ENCODE assay signal across 8 cellular contexts in genomic region chr15:39919740-39920509, GRCh38.
DNase-seq lines count a peak whose midpoint lies in the region; ATAC-seq and TF ChIP-seq lines count a peak whose summit lies in the region.

GPR176 (minus strand) TSS chr15:39920266; CDS start chr15:39920026, 240 bp downstream.

- H3K9me3 Mint-ChIP-seq in memory B cell, result no peaks in the 10 kb centered on the region

- H3K4me1 ChIP-seq in subcutaneous abdominal adipose tissue (ENCODE audit: control insufficient read depth in 5 of 5, insufficient read depth in 5 of 5, low read length in 5 of 5), result peaks cover 0 to 21% (median 18%) of the 10 kb centered on the region in 5 donors

- H3K9me3 ChIP-seq in subcutaneous abdominal adipose tissue (ENCODE audit: control insufficient read depth in 5 of 5, low read length in 5 of 5), result no peaks in the 10 kb centered on the region

- peak; percentile 30 for TF ChIP-seq CTCF in AG10803 (conservative IDR thresholded peaks at IDR 0.05; ENCODE audit: low read length)

- H3K27me3 Mint-ChIP-seq in memory B cell, result peaks cover 12% of the 10 kb centered on the region

- ATAC-seq in GM19397 (IDR thresholded peaks at IDR 0.05; ENCODE audit: unreplicated experiment) (peak; percentile 17), memory B cell (ENCODE audit: low read depth) (peak; percentile 28), GM18868 (IDR thresholded peaks at IDR 0.05; ENCODE audit: unreplicated experiment) (no peak)

- H3K27me3 ChIP-seq in subcutaneous abdominal adipose tissue (ENCODE audit: control insufficient read depth in 5 of 5, insufficient read depth in 4 of 5, low read length in 5 of 5), result peaks cover 3 to 12% (median 10%) of the 10 kb centered on the region in 5 donors

- peak within 1 kb of the TSS; percentile 76 for H3K27ac ChIP-seq in subcutaneous abdominal adipose tissue (ENCODE audit: low read depth, low read length)

- H3K36me3 Mint-ChIP-seq in memory B cell, result no peaks in the 10 kb centered on the region

- DNase-seq in AG10803 (ENCODE audit: low read depth) (peak; percentile 93), NCI-H146 treated with DMSO at 0.1 percent for 48 hours (lab: John Stamatoyannopoulos, UW; ENCODE audit: unreplicated experiment) (peak; percentile 8), epidermal melanocyte (ENCODE audit: insufficient read length, low spot score) (peak; percentile 64), memory B cell (ENCODE audit: low spot score in 2 of 2) (peak; percentile 22 to 50)
- peak; percentile 62 for DNase-seq in activated CD8-positive, alpha-beta memory T cell treated with anti-CD3 and anti-CD28 coated beads, Interleukin-2, amount 50 U/mL, for 48 hours

- peaks cover 6% of the 10 kb centered on the region for H3K4me1 Mint-ChIP-seq in memory B cell

- peak within 1 kb of the TSS in 4 of 5 donors; percentile 53 to 76 (median 72) for H3K9ac ChIP-seq in subcutaneous abdominal adipose tissue (ENCODE audit: low read length in 5 of 5)

- H3K4me3 ChIP-seq in AG10803 (ENCODE audit: low read length), result peak within 1 kb of the TSS; percentile 94
- peak within 1 kb of the TSS; percentile 69 to 81 (median 81) for H3K4me3 ChIP-seq in subcutaneous abdominal adipose tissue (ENCODE audit: low read depth in 1 of 5, low read length in 5 of 5)

- no peak within 1 kb of the TSS for H3K27ac Mint-ChIP-seq in memory B cell

- peak within 1 kb of the TSS; percentile 91 for H3K4me3 Mint-ChIP-seq in memory B cell

- no peaks in the 10 kb centered on the region for H3K36me3 ChIP-seq in subcutaneous abdominal adipose tissue (ENCODE audit: control insufficient read depth in 5 of 5, insufficient read depth in 5 of 5, low read length in 5 of 5)

Comparison
In these comparisons a context has a peak if more than half of its experiments do, and no peak if none do; other contexts are left out.
1. DNase-seq: peak in every context shown above with its lines; median percentile 93 in AG10803; 64 in epidermal melanocyte; 62 in activated CD8-positive, alpha-beta memory T cell treated with anti-CD3 and anti-CD28 coated beads, Interleukin-2, amount 50 U/mL, for 48 hours; 36 in memory B cell; 8 in NCI-H146 treated with DMSO at 0.1 percent for 48 hours.